Comparison of ENCODE assay signal across 10 cellular contexts in the genomic region with DNA sequence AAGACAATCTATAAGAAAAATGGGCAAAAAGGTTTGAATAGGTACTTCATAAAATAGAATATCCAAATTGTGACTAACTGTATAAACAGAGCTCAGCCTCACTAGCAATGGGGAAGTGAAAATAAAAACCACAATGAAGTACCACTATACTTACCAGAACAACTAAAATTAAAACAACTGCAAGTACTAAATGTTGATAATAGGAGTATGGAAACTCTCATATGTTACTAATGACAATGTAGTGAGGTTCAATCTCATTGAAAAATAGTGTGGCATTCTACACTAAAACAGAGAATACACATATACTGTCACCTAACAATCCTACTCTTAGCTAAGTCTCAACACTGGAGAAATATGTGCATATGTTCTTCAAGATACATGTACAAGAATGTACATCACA.
DNase-seq lines count a peak whose midpoint lies in the region; ATAC-seq and TF ChIP-seq lines count a peak whose summit lies in the region.
"Had no signal": no experiment of that assay in that cellular context is flagged by ENCODE, and none has a peak within 500 bp of the region (broad histone marks: within the 10 kb centered on the region; RNA-seq: fewer than 3 reads in every experiment).

No MANE protein-coding gene starts in this region.

- H3K27me3 Mint-ChIP-seq in activated CD4-positive, alpha-beta T cell treated with anti-CD3 and anti-CD28 coated beads for 36 hours, result no peaks in the 10 kb centered on the region
- no peaks in the 10 kb centered on the region for H3K27me3 Mint-ChIP-seq in stimulated activated memory B cell treated with anti-CD40 and anti-IgM and Interleukin-4, amounts not matched to agents 10 μg/mL and 1 μg/mL and 100 μg/mL, for 72 hours

- no peak overlapping the region for H3K23ac ChIP-seq in mesendoderm (ENCODE audit: low read length)

- no peak overlapping the region for H3K4me3 ChIP-seq in esophagus muscularis mucosa
- no peak overlapping the region for H3K4me3 ChIP-seq in mesendoderm (ENCODE audit: low read length)
- H3K4me3 ChIP-seq: body of pancreas had no signal

- no peak overlapping the region for H2AK5ac ChIP-seq in mesendoderm (ENCODE audit: low read length)

- no peak overlapping the region for H3K18ac ChIP-seq in mesendoderm (ENCODE audit: low read length)

- CTCF ChIA-PET in activated CD4-positive, alpha-beta T cell treated with anti-CD3 and anti-CD28 coated beads for 36 hours (lab: Charles Lee), result interaction anchor here (1.2 kb wide), 1 partner anchor 129 kb away, joined by 3 read pairs; no protein-coding TSS in a partner anchor

- intact Hi-C loops in activated CD4-positive, alpha-beta T cell treated with anti-CD3 and anti-CD28 coated beads for 36 hours (cut with DNase I, micrococcal nuclease), result no loop called here
- intact Hi-C loops in esophagus muscularis mucosa (cut with DNase I), result no loop called here

- no peaks in the 10 kb centered on the region for H3K36me3 Mint-ChIP-seq in activated CD4-positive, alpha-beta T cell treated with anti-CD3 and anti-CD28 coated beads for 36 hours (ENCODE audit: low read depth)
- no peaks in the 10 kb centered on the region for H3K36me3 Mint-ChIP-seq in stimulated activated memory B cell treated with anti-CD40 and anti-IgM and Interleukin-4, amounts not matched to agents 10 μg/mL and 1 μg/mL and 100 μg/mL, for 72 hours

- POLR2A ChIA-PET in activated CD4-positive, alpha-beta T cell treated with anti-CD3 and anti-CD28 coated beads for 36 hours (lab: Charles Lee), result no interaction called here

- no peak overlapping the region for H3K4me2 ChIP-seq in mesendoderm (ENCODE audit: low read length)

- peaks cover 2% of the 10 kb centered on the region for H3K9me3 Mint-ChIP-seq in activated CD4-positive, alpha-beta T cell treated with anti-CD3 and anti-CD28 coated beads for 36 hours (ENCODE audit: low read depth)
- H3K9me3 Mint-ChIP-seq in stimulated activated memory B cell treated with anti-CD40 and anti-IgM and Interleukin-4, amounts not matched to agents 10 μg/mL and 1 μg/mL and 100 μg/mL, for 72 hours, result no peaks in the 10 kb centered on the region
- H3K9me3 Mint-ChIP-seq: neural crest cell had no signal

- no peak for TF ChIP-seq CTCF in esophagus muscularis mucosa (IDR thresholded peaks at IDR 0.05)

- no peak for TF ChIP-seq EP300 in esophagus muscularis mucosa (IDR thresholded peaks at IDR 0.05)

- H3K27me3 ChIP-seq in esophagus muscularis mucosa (no peaks in the 10 kb centered on the region), mesendoderm (ENCODE audit: insufficient read depth, low read length, poor library complexity) (no peaks in the 10 kb centered on the region)
- H3K27me3 ChIP-seq: body of pancreas had no signal

- H3K79me1 ChIP-seq in mesendoderm (ENCODE audit: low read length), result no peaks in the 10 kb centered on the region

- H4K8ac ChIP-seq in mesendoderm (ENCODE audit: low read depth, low read length), result no peak overlapping the region

- no peak overlapping the region for H3K56ac ChIP-seq in mesendoderm (ENCODE audit: low read length)

- H3K27ac ChIP-seq in esophagus muscularis mucosa (replicated peaks in 1 of 4), result no peak overlapping the region
- H3K27ac ChIP-seq in mesendoderm (ENCODE audit: low read depth, low read length), result no peak overlapping the region
- H3K27ac ChIP-seq: body of pancreas had no signal

- H3K4ac ChIP-seq in mesendoderm (ENCODE audit: low read depth, low read length), result no peak overlapping the region

- H3K4me3 Mint-ChIP-seq in activated CD4-positive, alpha-beta T cell treated with anti-CD3 and anti-CD28 coated beads for 36 hours, result no peak overlapping the region
- no peak overlapping the region for H3K4me3 Mint-ChIP-seq in stimulated activated memory B cell treated with anti-CD40 and anti-IgM and Interleukin-4, amounts not matched to agents 10 μg/mL and 1 μg/mL and 100 μg/mL, for 72 hours
- H3K4me3 Mint-ChIP-seq: neural crest cell had no signal

- peak; percentile 75 for ATAC-seq in activated CD4-positive, alpha-beta T cell treated with anti-CD3 and anti-CD28 coated beads for 36 hours
- ATAC-seq in HG02623 (IDR thresholded peaks at IDR 0.05; ENCODE audit: unreplicated experiment) (peak; percentile 98), HG03575 (IDR thresholded peaks at IDR 0.05; ENCODE audit: extremely low read depth, insufficient number of reproducible peaks, low FRiP score, unreplicated experiment) (peak; percentile 96)
- peak; percentile 93 for ATAC-seq in stimulated activated memory B cell treated with anti-CD40 and anti-IgM and Interleukin-4, amounts not matched to agents 10 μg/mL and 1 μg/mL and 100 μg/mL, for 72 hours
- ATAC-seq: body of pancreas had no signal

- H3K36me3 ChIP-seq in esophagus muscularis mucosa (no peaks in the 10 kb centered on the region), mesendoderm (ENCODE audit: control insufficient read depth, insufficient read depth, low read length) (no peaks in the 10 kb centered on the region)

- H3K9me3 ChIP-seq in esophagus muscularis mucosa, result no peaks in the 10 kb centered on the region
- H3K9me3 ChIP-seq: body of pancreas had no signal

- no peak for DNase-seq in activated CD4-positive, alpha-beta T cell treated with anti-CD3 and anti-CD28 coated beads for 36 hours
- DNase-seq in activated CD4-positive, alpha-beta T cell treated with anti-CD3 and anti-CD28 coated beads for 48 hours, result no peak
- DNase-seq in esophagus muscularis mucosa (ENCODE audit: extremely low spot score), result no peak
- DNase-seq in mesendoderm, result no peak
- no peak for DNase-seq in DMS79 treated with DMSO at 0.1 percent for 48 hours (lab: John Stamatoyannopoulos, UW)
- DNase-seq: body of pancreas had no signal

- H3K4me1 Mint-ChIP-seq in activated CD4-positive, alpha-beta T cell treated with anti-CD3 and anti-CD28 coated beads for 36 hours, result peaks cover 26% of the 10 kb centered on the region
- peaks cover 33% of the 10 kb centered on the region for H3K4me1 Mint-ChIP-seq in stimulated activated memory B cell treated with anti-CD40 and anti-IgM and Interleukin-4, amounts not matched to agents 10 μg/mL and 1 μg/mL and 100 μg/mL, for 72 hours
- H3K4me1 Mint-ChIP-seq: neural crest cell had no signal

- no peak overlapping the region for H3K27ac Mint-ChIP-seq in activated CD4-positive, alpha-beta T cell treated with anti-CD3 and anti-CD28 coated beads for 36 hours
- H3K27ac Mint-ChIP-seq in stimulated activated memory B cell treated with anti-CD40 and anti-IgM and Interleukin-4, amounts not matched to agents 10 μg/mL and 1 μg/mL and 100 μg/mL, for 72 hours, result no peak overlapping the region

- H2BK5ac ChIP-seq in mesendoderm (ENCODE audit: low read length), result no peak overlapping the region

- H3K9ac ChIP-seq in mesendoderm (ENCODE audit: low read length), result no peak overlapping the region

- H3K79me2 ChIP-seq in mesendoderm (ENCODE audit: control insufficient read depth, insufficient read depth, low read length), result no peaks in the 10 kb centered on the region

- no peak for TF ChIP-seq POLR2A in esophagus muscularis mucosa (IDR thresholded peaks at IDR 0.05; ENCODE audit: low read depth)

- H2BK120ac ChIP-seq in mesendoderm (ENCODE audit: low read depth, low read length), result no peak overlapping the region

- H4K5ac ChIP-seq in mesendoderm (ENCODE audit: low read length), result no peak overlapping the region

- no peaks in the 10 kb centered on the region for H3K4me1 ChIP-seq in esophagus muscularis mucosa
- no peaks in the 10 kb centered on the region for H3K4me1 ChIP-seq in mesendoderm (ENCODE audit: control insufficient read depth, low read depth, low read length)
- H3K4me1 ChIP-seq: body of pancreas had no signal

- no peak overlapping the region for H2BK15ac ChIP-seq in mesendoderm (replicated peaks; ENCODE audit: low read depth)
